Comparison of ENCODE assay signal across 12 cellular contexts in genomic region chr18:70158992-70159717, GRCh38.
DNase-seq lines count a peak whose midpoint lies in the region; ATAC-seq and FAIRE-seq lines count a peak whose summit lies in the region.
"Had no signal": no experiment of that assay in that cellular context is flagged by ENCODE, and none has a peak within 500 bp of the region (broad histone marks: within the 10 kb centered on the region; RNA-seq: fewer than 3 reads in every experiment).

No MANE protein-coding gene starts in this region.

- peaks cover 33% of the 10 kb centered on the region for H3K4me1 Mint-ChIP-seq in activated T-cell treated with anti-CD3 and anti-CD28 coated beads, Interleukin-2, amount 50 U/mL, for 24 hours (ENCODE audit: low read depth)

- DNase-seq in urothelium cell line (ENCODE audit: low spot score) (no peak), NOMO-1 treated with DMSO at 0.1 percent for 48 hours (lab: John Stamatoyannopoulos, UW; ENCODE audit: unreplicated experiment) (no peak), DMS153 (lab: John Stamatoyannopoulos, UW) (no peak)
- DNase-seq in activated T-cell treated with anti-CD3 and anti-CD28 coated beads, Interleukin-2, amount 50 U/mL, for 24 hours, result no peak
- DNase-seq: activated CD4-positive, alpha-beta T cell treated with anti-CD3 and anti-CD28 coated beads, Interleukin-2, amount 10 ng/mL, durations not matched to agents 24 days and 14 days; activated naive CD4-positive, alpha-beta T cell treated with anti-CD3 and anti-CD28 coated beads, Interleukin-2, amount 50 U/mL, for 16 hours; C1 segment of cervical spinal cord; small intestine had no signal

- H3K9me3 Mint-ChIP-seq in activated T-cell treated with anti-CD3 and anti-CD28 coated beads, Interleukin-2, amount 50 U/mL, for 24 hours, result peaks cover 6% of the 10 kb centered on the region

- no peak overlapping the region for H3K4me3 Mint-ChIP-seq in activated T-cell treated with anti-CD3 and anti-CD28 coated beads, Interleukin-2, amount 50 U/mL, for 24 hours
- H3K4me3 Mint-ChIP-seq: activated CD4-positive, alpha-beta T cell treated with anti-CD3 and anti-CD28 coated beads, Interleukin-2, amount 10 ng/mL, durations not matched to agents 24 days and 14 days had no signal

- FAIRE-seq in urothelium cell line (lab: Jason Lieb, UNC), result no peak
- FAIRE-seq: small intestine had no signal

- H3K27ac Mint-ChIP-seq in activated T-cell treated with anti-CD3 and anti-CD28 coated beads, Interleukin-2, amount 50 U/mL, for 24 hours, result no peak overlapping the region
- H3K27ac Mint-ChIP-seq: activated CD4-positive, alpha-beta T cell treated with anti-CD3 and anti-CD28 coated beads, Interleukin-2, amount 10 ng/mL, durations not matched to agents 24 days and 14 days had no signal

- ATAC-seq in GM18867 (IDR thresholded peaks at IDR 0.05; ENCODE audit: unreplicated experiment), result peak; percentile 92
- ATAC-seq in GM21447 (IDR thresholded peaks at IDR 0.05; ENCODE audit: unreplicated experiment), result peak; percentile 90
- peak; percentile 81 for ATAC-seq in HG02973 (IDR thresholded peaks at IDR 0.05; ENCODE audit: unreplicated experiment)
- ATAC-seq in HG03571 (IDR thresholded peaks at IDR 0.05; ENCODE audit: unreplicated experiment), result peak; percentile 82

- peaks cover 92% of the 10 kb centered on the region for H3K36me3 Mint-ChIP-seq in activated T-cell treated with anti-CD3 and anti-CD28 coated beads, Interleukin-2, amount 50 U/mL, for 24 hours (ENCODE audit: low read depth)

- no peaks in the 10 kb centered on the region for H3K27me3 Mint-ChIP-seq in activated T-cell treated with anti-CD3 and anti-CD28 coated beads, Interleukin-2, amount 50 U/mL, for 24 hours
- H3K27me3 Mint-ChIP-seq: activated CD4-positive, alpha-beta T cell treated with anti-CD3 and anti-CD28 coated beads, Interleukin-2, amount 10 ng/mL, durations not matched to agents 24 days and 14 days had no signal
